ENCODE assay signal across 8 cellular contexts in the genomic region with DNA sequence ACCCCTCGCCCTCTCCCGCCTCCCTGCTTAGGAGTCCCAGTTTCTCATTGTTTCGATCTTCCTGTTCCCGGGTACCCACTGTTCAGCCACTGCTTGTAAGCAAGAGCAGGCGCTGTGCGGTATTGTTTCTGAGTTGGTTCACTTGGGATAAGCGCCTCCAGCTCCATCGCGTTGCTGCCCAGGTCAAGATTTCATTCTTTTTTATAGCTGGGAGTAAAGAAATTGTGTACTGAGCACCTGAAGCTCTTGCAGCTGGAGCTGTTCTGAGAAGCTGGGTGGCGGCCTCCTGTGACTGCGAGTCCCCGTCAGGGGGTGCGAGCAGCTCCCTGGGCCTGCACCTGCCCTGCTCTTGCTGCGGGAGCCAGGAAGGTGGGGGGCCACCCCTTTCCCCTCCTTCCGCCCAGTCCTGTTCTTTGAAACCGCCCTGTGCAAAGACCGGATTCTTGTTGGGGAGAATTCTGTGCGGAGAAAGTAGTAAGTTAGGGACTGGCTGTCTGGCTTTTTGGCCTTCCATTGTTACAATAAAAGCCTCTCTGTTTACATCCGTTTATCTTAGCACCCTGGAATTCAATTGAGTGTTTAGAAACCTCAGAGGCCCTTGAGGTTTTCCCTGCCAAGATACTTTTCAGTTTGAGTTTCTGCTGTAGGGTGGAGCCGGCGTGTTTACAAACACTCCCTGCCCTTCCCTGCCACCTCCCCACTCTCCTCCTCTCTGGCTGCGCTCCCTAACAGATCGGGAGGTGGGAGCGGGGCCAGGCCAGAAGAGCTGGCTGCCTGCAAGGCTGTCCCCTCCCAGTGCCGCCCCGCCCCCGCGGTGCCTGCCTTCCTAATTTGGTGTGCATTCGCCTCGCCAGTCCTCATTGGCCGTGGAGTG. TPM values are rescaled to one million over a fixed set of nuclear protein-coding genes. Genes with fewer than 3 reads are reported as not detected.
DNase-seq lines count a peak whose midpoint lies in the region; ATAC-seq, FAIRE-seq and TF ChIP-seq lines count a peak whose summit lies in the region.

No MANE protein-coding gene starts in this region.

- H3K27ac Mint-ChIP-seq in activated B cell treated with CpG ODN at 0.5 μM for 24 hours: peak overlapping the region; percentile 92

- H3K36me3 ChIP-seq in kidney (ENCODE audit: control insufficient read depth in 1 of 2, insufficient read depth in 2 of 2, low read length in 2 of 2): peaks cover 8 to 14% of the 10 kb centered on the region in 2 donors

- FAIRE-seq in kidney (lab: Jason Lieb, UNC): peak; percentile 55

- CTCF ChIA-PET in activated B cell treated with CpG ODN at 0.5 μM for 24 hours (lab: Charles Lee): no interaction called here

- H3K9ac ChIP-seq in kidney (ENCODE audit: low read length in 2 of 2): peak overlapping the region; percentile 33 to 55

- DNase-seq in NCI-H2107 (lab: John Stamatoyannopoulos, UW) (peak; percentile 95), activated B cell treated with CpG ODN at 0.5 μM for 24 hours (peak; percentile 67), cerebellar nuclear complex (lab: John Stamatoyannopoulos, UW) (peak; percentile 87 to 97), kidney (peak; percentile 100)
- DNase-seq in stimulated activated CD4-positive, alpha-beta T cell treated with anti-CD3 and anti-CD28 coated beads, Interleukin-15, amount 100 ng/mL, for 1 hour (ENCODE audit: low read depth in 1 of 2, low spot score in 1 of 2): peak; percentile 48 to 54

- H3K27ac ChIP-seq in 22Rv1: peak overlapping the region; percentile 74
- peak overlapping the region; percentile 79 to 93 for H3K27ac ChIP-seq in kidney (ENCODE audit: low read depth in 2 of 2, low read length in 2 of 2)

- ATAC-seq in GM18517 (IDR thresholded peaks at IDR 0.05; ENCODE audit: unreplicated experiment) (peak; percentile 75), HG03045 (IDR thresholded peaks at IDR 0.05; ENCODE audit: unreplicated experiment) (peak; percentile 71), activated B cell treated with CpG ODN at 0.5 μM for 24 hours (ENCODE audit: low read depth) (peak; percentile 82)

- TF ChIP-seq CTCF in 22Rv1 (IDR thresholded peaks at IDR 0.05): no peak
- no peak for TF ChIP-seq CTCF in activated B cell treated with CpG ODN at 0.5 μM for 24 hours (IDR thresholded peaks at IDR 0.05)
- TF ChIP-seq CTCF in kidney (IDR thresholded peaks at IDR 0.05; ENCODE audit: borderline replicate concordance, extremely low read depth, insufficient read depth): no peak

- no peaks in the 10 kb centered on the region for H3K9me3 Mint-ChIP-seq in activated B cell treated with CpG ODN at 0.5 μM for 24 hours

- H3K27me3 Mint-ChIP-seq in activated B cell treated with CpG ODN at 0.5 μM for 24 hours: no peaks in the 10 kb centered on the region

- H3K4me1 ChIP-seq in kidney (ENCODE audit: control insufficient read depth in 1 of 2, insufficient read depth in 1 of 2, low read depth in 1 of 2, low read length in 2 of 2): peaks cover 31 to 35% of the 10 kb centered on the region in 2 donors

- H3K36me3 Mint-ChIP-seq in activated B cell treated with CpG ODN at 0.5 μM for 24 hours (ENCODE audit: low read depth): peaks cover 56% of the 10 kb centered on the region

- intact Hi-C loops in activated B cell treated with CpG ODN at 0.5 μM for 24 hours (cut with micrococcal nuclease): loop anchor here (1.0 to 2.0 kb wide), 4 partner anchors 31 to 104 kb away; a partner anchor contains a TSS
- intact Hi-C loops in kidney (cut with DNase I): no loop called here

- peaks cover 58% of the 10 kb centered on the region for H3K4me1 Mint-ChIP-seq in activated B cell treated with CpG ODN at 0.5 μM for 24 hours

- no peaks in the 10 kb centered on the region for H3K9me3 ChIP-seq in kidney (ENCODE audit: control insufficient read depth in 1 of 2, low read length in 2 of 2)

- peak overlapping the region; percentile 81 for H3K4me3 Mint-ChIP-seq in activated B cell treated with CpG ODN at 0.5 μM for 24 hours

- POLR2A ChIA-PET in activated B cell treated with CpG ODN at 0.5 μM for 24 hours (lab: Charles Lee): interaction anchor here (0.6 to 3.9 kb wide), 10 partner anchors 11 to 203 kb away, joined by 4 to 35 read pairs (median 9); a partner anchor contains a TSS

- H3K4me3 ChIP-seq in kidney (ENCODE audit: low read length in 2 of 2): peak overlapping the region; percentile 28 to 32

RNA-seq across cellular contexts. Expression of a gene that starts 30.8 kb away (rescaled TPM):
- total RNA-seq in activated B cell treated with CpG ODN at 0.5 μM for 24 hours (98.3 and 111 TPM in 2 replicates), kidney (38.5 TPM)
- 23.4 TPM for polyA plus RNA-seq in kidney (ENCODE audit: insufficient read depth, low read depth, low replicate concordance)

Comparison
In these comparisons a context has a peak if more than half of its experiments do, and no peak if none do; other contexts are left out.
1. Peak in every context shown above with its lines: DNase-seq, ATAC-seq, H3K4me3 ChIP-seq and H3K27ac ChIP-seq.